ENCODE assay signal across 29 cellular contexts in genomic region chr7:116740758-116741462, GRCh38.
DNase-seq lines count a peak whose midpoint lies in the region; ATAC-seq and TF ChIP-seq lines count a peak whose summit lies in the region.
"Had no signal": no experiment of that assay in that cellular context is flagged by ENCODE, and none has a peak within 500 bp of the region (broad histone marks: within the 10 kb centered on the region; RNA-seq: fewer than 3 reads in every experiment).

No MANE protein-coding gene starts in this region.

- TF ChIP-seq CTCF in GM23338 (conservative IDR thresholded peaks at IDR 0.05; ENCODE audit: low read depth in 2 of 2) (no peak), foreskin keratinocyte (conservative IDR thresholded peaks at IDR 0.05) (no peak), neural progenitor cell (IDR thresholded peaks at IDR 0.05) (no peak)

- peaks cover 32% of the 10 kb centered on the region for H3K4me1 ChIP-seq in GM23338 (ENCODE audit: insufficient read depth)
- peaks cover 25% of the 10 kb centered on the region for H3K4me1 ChIP-seq in foreskin keratinocyte
- H3K4me1 ChIP-seq in neural progenitor cell = no peaks in the 10 kb centered on the region
- no peaks in the 10 kb centered on the region for H3K4me1 ChIP-seq in CD4-positive, alpha-beta memory T cell (ENCODE audit: insufficient read depth, low read length)
- H3K4me1 ChIP-seq: gastroesophageal sphincter, left lung had no signal

- no peak overlapping the region for H3K9ac ChIP-seq in neural progenitor cell
- H3K9ac ChIP-seq: KMS-11 had no signal

- H3K4me2 ChIP-seq in GM23338 (no peak overlapping the region), neural progenitor cell (no peak overlapping the region)
- H3K4me2 ChIP-seq: KMS-11 had no signal

- H3K27me3 ChIP-seq in GM23338 (ENCODE audit: insufficient read depth) = no peaks in the 10 kb centered on the region
- no peaks in the 10 kb centered on the region for H3K27me3 ChIP-seq in foreskin keratinocyte
- no peaks in the 10 kb centered on the region for H3K27me3 ChIP-seq in neural progenitor cell
- H3K27me3 ChIP-seq in CD4-positive, alpha-beta memory T cell (ENCODE audit: insufficient read depth, low read length) = no peaks in the 10 kb centered on the region
- H3K27me3 ChIP-seq: gastroesophageal sphincter, left lung, neutrophil had no signal

- ATAC-seq in GM23338 = no peak
- peak; percentile 98 for ATAC-seq in foreskin keratinocyte
- ATAC-seq: gastroesophageal sphincter; GM12878; PC-3; stimulated activated effector memory CD8-positive, alpha-beta T cell treated with anti-CD3 and anti-CD28 coated beads, Interleukin-12 subunit alpha, Interleukin-12 subunit beta, amount 100 ng/mL, for 72 hours; T-helper 17 cell had no signal

- no peaks in the 10 kb centered on the region for H3F3A ChIP-seq in GM23338 (replicated peaks; ENCODE audit: low read depth)
- no peaks in the 10 kb centered on the region for H3F3A ChIP-seq in neural progenitor cell (ENCODE audit: low read depth)

- H3K9me3 Mint-ChIP-seq in GM23338 (peaks cover under 1% of the 10 kb centered on the region; the same call in 1 of the 3 replicates), neural progenitor cell (peaks cover 5% of the 10 kb centered on the region)
- H3K9me3 Mint-ChIP-seq in CD4-positive, alpha-beta memory T cell = peaks cover 0 to 8% (median 3%) of the 10 kb centered on the region in 8 donors
- H3K9me3 Mint-ChIP-seq: stimulated activated effector memory CD8-positive, alpha-beta T cell treated with anti-CD3 and anti-CD28 coated beads, Interleukin-12 subunit alpha, Interleukin-12 subunit beta, amount 100 ng/mL, for 72 hours had no signal

- H3K27me3 Mint-ChIP-seq in GM23338 (ENCODE audit: insufficient read depth, low read depth, poor library complexity) (peaks cover 6% of the 10 kb centered on the region), neural progenitor cell (ENCODE audit: insufficient read depth, low read depth) (peaks cover 4% of the 10 kb centered on the region)
- peaks cover 10 to 12% of the 10 kb centered on the region in 2 donors for H3K27me3 Mint-ChIP-seq in CD4-positive, alpha-beta memory T cell

- CTCF ChIA-PET in CD4-positive, alpha-beta memory T cell (lab: Charles Lee; ENCODE audit: partially characterized antibody) = no interaction called here

- peaks cover 3% of the 10 kb centered on the region; the same call in 1 of the 2 replicates for H3K9me2 ChIP-seq in GM23338 (ENCODE audit: insufficient read depth)

- peaks cover 32% of the 10 kb centered on the region for H3K4me1 Mint-ChIP-seq in GM23338
- peaks cover 17% of the 10 kb centered on the region for H3K4me1 Mint-ChIP-seq in neural progenitor cell
- H3K4me1 Mint-ChIP-seq in CD4-positive, alpha-beta memory T cell = no peaks in the 10 kb centered on the region
- H3K4me1 Mint-ChIP-seq: B cell; CD8-positive, alpha-beta memory T cell; stimulated activated effector memory CD8-positive, alpha-beta T cell treated with anti-CD3 and anti-CD28 coated beads, Interleukin-12 subunit alpha, Interleukin-12 subunit beta, amount 100 ng/mL, for 72 hours; T-helper 17 cell had no signal

- no peaks in the 10 kb centered on the region for H4K20me1 ChIP-seq in GM23338 (replicated peaks; ENCODE audit: insufficient read depth)
- no peaks in the 10 kb centered on the region for H4K20me1 ChIP-seq in neural progenitor cell (ENCODE audit: low read depth)

- peaks cover 11% of the 10 kb centered on the region; the same call in 2 of the 3 replicates for H3K36me3 Mint-ChIP-seq in GM23338 (ENCODE audit: low read depth)
- H3K36me3 Mint-ChIP-seq in neural progenitor cell = no peaks in the 10 kb centered on the region
- no peaks in the 10 kb centered on the region for H3K36me3 Mint-ChIP-seq in CD4-positive, alpha-beta memory T cell
- H3K36me3 Mint-ChIP-seq: CD8-positive, alpha-beta memory T cell; stimulated activated effector memory CD8-positive, alpha-beta T cell treated with anti-CD3 and anti-CD28 coated beads, Interleukin-12 subunit alpha, Interleukin-12 subunit beta, amount 100 ng/mL, for 72 hours had no signal

- no peaks in the 10 kb centered on the region for H3K9me3 ChIP-seq in neural progenitor cell (ENCODE audit: low read depth)
- no peaks in the 10 kb centered on the region for H3K9me3 ChIP-seq in CD4-positive, alpha-beta memory T cell (ENCODE audit: control insufficient read depth in 1 of 2, low read length in 2 of 2)
- H3K9me3 ChIP-seq: gastroesophageal sphincter, left lung, neutrophil had no signal

- intact Hi-C loops in CD4-positive, alpha-beta memory T cell (cut with micrococcal nuclease) = no loop called here

- H2AFZ ChIP-seq in GM23338 = no peak overlapping the region
- H2AFZ ChIP-seq in neural progenitor cell (replicated peaks) = no peak overlapping the region

- DNase-seq in GM23338 (ENCODE audit: low spot score) (no peak), NCI-H1092 (lab: John Stamatoyannopoulos, UW) (peak; percentile 4), foreskin keratinocyte (peak; percentile 80 to 87), neural progenitor cell (ENCODE audit: low spot score) (no peak), NCI-H2081 treated with DMSO at 0.1 percent for 48 hours (lab: John Stamatoyannopoulos, UW) (no peak), globus pallidus (ENCODE audit: low spot score) (no peak)
- no peak for DNase-seq in activated naive CD4-positive, alpha-beta T cell (lab: John Stamatoyannopoulos, UW)
- no peak for DNase-seq in CD4-positive, alpha-beta memory T cell
- DNase-seq: ACHN; activated CD4-positive, alpha-beta T cell treated with anti-CD3 and anti-CD28 coated beads, Interleukin-2, amount 50 U/mL, for 4 hours; activated naive CD4-positive, alpha-beta T cell treated with Interleukin-2 at 50 U/mL for 16 hours; CD8-positive, alpha-beta memory T cell; cerebellar nuclear complex; DMS153; H7; hypothalamus; left lung; NCI-H524; PC-3; Right ventricle myocardium superior; stimulated activated CD4-positive, alpha-beta T cell treated with anti-CD3 and anti-CD28 coated beads, Interleukin-15, amount 100 ng/mL, for 24 hours; T-helper 17 cell; trophoblast cell had no signal

- H3K4me3 Mint-ChIP-seq in GM23338 (no peak overlapping the region), neural progenitor cell (no peak overlapping the region)
- H3K4me3 Mint-ChIP-seq in CD4-positive, alpha-beta memory T cell = no peak overlapping the region
- H3K4me3 Mint-ChIP-seq: B cell; CD8-positive, alpha-beta memory T cell; stimulated activated effector memory CD8-positive, alpha-beta T cell treated with anti-CD3 and anti-CD28 coated beads, Interleukin-12 subunit alpha, Interleukin-12 subunit beta, amount 100 ng/mL, for 72 hours; T-helper 17 cell had no signal

- H3K4me3 ChIP-seq in GM23338 = no peak overlapping the region
- H3K4me3 ChIP-seq in neural progenitor cell = no peak overlapping the region
- no peak overlapping the region for H3K4me3 ChIP-seq in CD4-positive, alpha-beta memory T cell (ENCODE audit: low read length in 2 of 2)
- H3K4me3 ChIP-seq: gastroesophageal sphincter, GM12878, left lung had no signal

- H3K27ac Mint-ChIP-seq in GM23338 (peak overlapping the region; percentile 84), neural progenitor cell (peak overlapping the region; percentile 52)
- H3K27ac Mint-ChIP-seq in CD4-positive, alpha-beta memory T cell = no peak overlapping the region
- H3K27ac Mint-ChIP-seq: B cell; stimulated activated effector memory CD8-positive, alpha-beta T cell treated with anti-CD3 and anti-CD28 coated beads, Interleukin-12 subunit alpha, Interleukin-12 subunit beta, amount 100 ng/mL, for 72 hours; T-helper 17 cell had no signal

- POLR2A ChIA-PET in CD4-positive, alpha-beta memory T cell (lab: Charles Lee; ENCODE audit: partially characterized antibody) = no interaction called here

- H3K36me3 ChIP-seq in GM23338 (ENCODE audit: insufficient read depth) = no peaks in the 10 kb centered on the region
- no peaks in the 10 kb centered on the region for H3K36me3 ChIP-seq in neural progenitor cell
- no peaks in the 10 kb centered on the region for H3K36me3 ChIP-seq in CD4-positive, alpha-beta memory T cell (ENCODE audit: insufficient read depth, low read length)
- H3K36me3 ChIP-seq: gastroesophageal sphincter, neutrophil had no signal

- H3K79me2 ChIP-seq in GM23338 (replicated peaks; ENCODE audit: insufficient read depth) (no peaks in the 10 kb centered on the region), neural progenitor cell (ENCODE audit: low read depth) (no peaks in the 10 kb centered on the region)

- no peak overlapping the region for H3K27ac ChIP-seq in GM23338 (ENCODE audit: low read depth)
- H3K27ac ChIP-seq in foreskin keratinocyte = peak overlapping the region; percentile 67
- no peak overlapping the region for H3K27ac ChIP-seq in neural progenitor cell
- no peak overlapping the region for H3K27ac ChIP-seq in CD4-positive, alpha-beta memory T cell (ENCODE audit: low read depth, low read length)
- H3K27ac ChIP-seq: gastroesophageal sphincter, KMS-11, left lung, neutrophil had no signal

TF ChIP-seq in GM23338, 12 proteins besides CTCF, POLR2A, EP300 and RAD21 (continues in another document):
- TF ChIP-seq EZH2phosphoT487 (IDR thresholded peaks at IDR 0.05; ENCODE audit: unreplicated experiment) = no peak
- no peak for TF ChIP-seq ETS1 (IDR thresholded peaks at IDR 0.05)
- TF ChIP-seq EZH2 (IDR thresholded peaks at IDR 0.05; ENCODE audit: low read depth, unreplicated experiment) = no peak
- TF ChIP-seq STAT1 (IDR thresholded peaks at IDR 0.05; ENCODE audit: unreplicated experiment) = no peak
- no peak for TF ChIP-seq NANOG (IDR thresholded peaks at IDR 0.05; ENCODE audit: borderline replicate concordance)

Comparison
In these comparisons a context has a peak if more than half of its experiments do, and no peak if none do; other contexts are left out.
1. DNase-seq: peak in NCI-H1092 (single experiment) and foreskin keratinocyte (2 of 2); none in GM23338 (single experiment), neural progenitor cell (single experiment), activated naive CD4-positive, alpha-beta T cell (0 of 4), CD4-positive, alpha-beta memory T cell (0 of 5), NCI-H2081 treated with DMSO at 0.1 percent for 48 hours (single experiment) and globus pallidus (single experiment).
2. H3K27ac Mint-ChIP-seq: peak in GM23338 (single experiment) and neural progenitor cell (single experiment); none in CD4-positive, alpha-beta memory T cell (0 of 7).